Comparison of ENCODE assay signal across 8 cellular contexts in the genomic region with DNA sequence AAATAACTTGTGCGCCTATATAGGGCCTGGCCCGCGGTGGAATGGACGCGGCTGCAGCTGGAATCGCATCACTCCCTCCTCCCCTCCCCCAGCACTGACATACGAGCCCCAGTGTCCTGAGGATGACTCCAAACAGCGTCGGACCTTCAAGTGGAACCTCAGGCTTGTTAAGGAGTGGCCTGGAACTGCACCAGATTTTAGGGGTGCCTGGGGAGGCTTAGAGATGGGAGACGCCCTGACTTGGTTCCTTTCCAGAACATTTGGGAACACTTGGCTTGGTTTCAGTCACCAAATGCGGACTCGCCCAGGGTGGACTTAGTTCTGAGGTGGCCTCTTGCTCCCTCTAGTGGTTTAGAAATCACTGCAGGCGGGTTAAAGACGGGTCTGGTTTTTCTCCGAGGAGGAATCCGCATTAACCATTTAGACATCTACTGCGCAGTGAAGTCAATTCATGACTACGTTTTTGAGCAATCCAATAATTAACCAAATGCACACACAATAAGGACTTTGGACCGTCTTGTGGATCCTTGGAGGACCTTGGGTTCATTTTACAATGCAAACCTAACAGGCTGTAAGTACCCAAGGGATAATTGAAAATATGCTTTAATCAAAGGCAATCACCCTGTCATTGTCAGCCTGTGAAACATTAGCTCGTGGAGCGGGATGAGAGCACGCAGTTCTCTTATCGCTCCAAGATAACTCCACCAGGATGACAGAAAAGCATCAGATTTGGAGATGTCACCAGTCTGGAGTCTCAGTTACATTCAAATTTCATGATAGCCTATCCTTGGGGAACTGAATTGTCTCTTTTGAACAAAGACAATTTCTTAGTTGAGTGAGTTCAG. TPM values are rescaled to one million over a fixed set of nuclear protein-coding genes. Genes with fewer than 3 reads are reported as not detected.
A peak's percentile ranks its signal among the peaks of the same experiment; 100 is the strongest.
DNase-seq lines count a peak whose midpoint lies in the region; ATAC-seq and TF ChIP-seq lines count a peak whose summit lies in the region.

No MANE protein-coding gene starts in this region.

- intact Hi-C loops in CD14-positive monocyte (cut with micrococcal nuclease), result loop anchor here in 1 of 2 donors (5.0 kb wide), 1 partner anchor 311 kb away; no protein-coding TSS in a partner anchor
- intact Hi-C loops in PC-3 (cut with micrococcal nuclease), result loop anchor here (1.0 to 5.0 kb wide), 5 partner anchors 126 to 310 kb away; a partner anchor contains a TSS
- intact Hi-C loops in natural killer cell (cut with micrococcal nuclease), result loop anchor here (1.0 kb wide), 3 partner anchors 288 to 1021 kb away; no protein-coding TSS in a partner anchor
- intact Hi-C loops in thyroid gland (cut with DNase I), result loop anchor here (2.0 kb wide), 1 partner anchor 289 kb away; no protein-coding TSS in a partner anchor

- no peaks in the 10 kb centered on the region for H3K9me3 Mint-ChIP-seq in CD14-positive monocyte
- H3K9me3 Mint-ChIP-seq in natural killer cell, result no peaks in the 10 kb centered on the region

- H3K4me3 ChIP-seq in PC-3 (ENCODE audit: low read length) (peak overlapping the region; percentile 70), fibroblast of the aortic adventitia (ENCODE audit: low read depth, low read length) (peak overlapping the region; percentile 58), thyroid gland (replicated peaks in 1 of 3) (peak overlapping the region in 1 of 3 donors; percentile 28)

- H3F3A ChIP-seq in PC-3 (ENCODE audit: low read length, unreplicated experiment), result no peaks in the 10 kb centered on the region

- H3K4me1 Mint-ChIP-seq in CD14-positive monocyte (peaks cover 4% of the 10 kb centered on the region), natural killer cell (peaks cover 0 to 4% of the 10 kb centered on the region in 2 donors)

- peak; percentile 69 for DNase-seq in CD14-positive monocyte (ENCODE audit: low spot score)
- DNase-seq in GM20000 (ENCODE audit: low spot score), result peak; percentile 77
- DNase-seq in KBM-7, result peak; percentile 85
- DNase-seq in PC-3, result peak; percentile 94
- peak; percentile 16 for DNase-seq in activated effector memory CD4-positive, alpha-beta T cell treated with Interleukin-2 at 50 U/mL for 16 hours
- DNase-seq in fibroblast of the aortic adventitia (ENCODE audit: low read depth), result peak; percentile 97
- peak; percentile 36 for DNase-seq in natural killer cell
- DNase-seq in thyroid gland, result peak; percentile 64 to 67

- H3K27me3 ChIP-seq in PC-3 (ENCODE audit: low read length) (no peaks in the 10 kb centered on the region), thyroid gland (no peaks in the 10 kb centered on the region)

- no peaks in the 10 kb centered on the region for H3K36me3 Mint-ChIP-seq in CD14-positive monocyte
- H3K36me3 Mint-ChIP-seq in natural killer cell, result no peaks in the 10 kb centered on the region

- H3K9me2 ChIP-seq in PC-3 (replicated peaks; ENCODE audit: low read length), result no peaks in the 10 kb centered on the region

- ATAC-seq in PC-3 (peak; percentile 90), natural killer cell (peak; percentile 72 to 87 (median 81))

- H3K9me3 ChIP-seq in PC-3 (ENCODE audit: low read length) (no peaks in the 10 kb centered on the region), thyroid gland (no peaks in the 10 kb centered on the region)

- H3K4me2 ChIP-seq in PC-3 (ENCODE audit: low read length), result peak overlapping the region; percentile 79

- in situ Hi-C loops in KBM-7 (cut with MboI; ENCODE audit: low pct_unique_long_range_greater_than_20kb, low sequenced_read_pairs), result no loop called here

- no peaks in the 10 kb centered on the region for H3K79me2 ChIP-seq in PC-3 (ENCODE audit: low read length)

- no peaks in the 10 kb centered on the region for H3K36me3 ChIP-seq in PC-3 (ENCODE audit: low read depth, low read length)
- H3K36me3 ChIP-seq in thyroid gland, result no peaks in the 10 kb centered on the region

- H3K27ac Mint-ChIP-seq in CD14-positive monocyte (peak overlapping the region in 1 of 7 donors; percentile 61), natural killer cell (no peak overlapping the region)

- no peak for TF ChIP-seq POLR2A in thyroid gland (IDR thresholded peaks at IDR 0.05)

- 0 out of 2 replicates have a peak, but pooled peaks cover 4% of the 10 kb centered on the region for H3K4me1 ChIP-seq in PC-3 (ENCODE audit: insufficient read depth, low read length)
- H3K4me1 ChIP-seq in thyroid gland, result peaks cover 0 to 8% of the 10 kb centered on the region in 2 donors

- H3K27ac ChIP-seq in PC-3 (ENCODE audit: low read length) (no peak overlapping the region), thyroid gland (no peak overlapping the region)

- H4K20me1 ChIP-seq in PC-3 (ENCODE audit: low read length), result no peaks in the 10 kb centered on the region

- peaks cover 38 to 48% (median 41%) of the 10 kb centered on the region in 3 donors for H3K27me3 Mint-ChIP-seq in CD14-positive monocyte (ENCODE audit: low read depth in 3 of 3)
- peaks cover 20 to 31% of the 10 kb centered on the region in 2 donors for H3K27me3 Mint-ChIP-seq in natural killer cell (ENCODE audit: low read depth in 2 of 2)

- WGBS in thyroid gland, 2 donors, result 2 to 3% methylated on average over 22 to 23 of the region's 23 CpGs

- peak overlapping the region; percentile 18 for H3K9ac ChIP-seq in PC-3 (ENCODE audit: low read length)

- peak overlapping the region; percentile 62 to 81 for H3K4me3 Mint-ChIP-seq in CD14-positive monocyte
- H3K4me3 Mint-ChIP-seq in natural killer cell, result no peak overlapping the region

- BruUV-seq in PC-3 (replicated peaks; lab: Mats Ljungman, UMichigan), result no TSS peak

- CTCF ChIA-PET in PC-3 (lab: Charles Lee), result interaction anchor here (0.6 to 1.9 kb wide), 4 partner anchors 16 to 309 kb away, joined by 4 to 12 read pairs (median 6); no protein-coding TSS in a partner anchor

- H2AFZ ChIP-seq in PC-3 (ENCODE audit: low read length), result peak overlapping the region; percentile 85

- TF ChIP-seq CTCF in CD14-positive monocyte (IDR thresholded peaks at IDR 0.05), result peak; percentile 85
- peak; percentile 70 for TF ChIP-seq CTCF in GM20000 (IDR thresholded peaks at IDR 0.05; ENCODE audit: extremely low read depth, missing control alignments)
- peak; percentile 98 for TF ChIP-seq CTCF in PC-3 (conservative IDR thresholded peaks at IDR 0.05; ENCODE audit: low read depth, low read length)
- TF ChIP-seq CTCF in fibroblast of the aortic adventitia (IDR thresholded peaks at IDR 0.05; ENCODE audit: insufficient read depth, low read length), result peak; percentile 87
- peak; percentile 84 for TF ChIP-seq CTCF in natural killer cell (IDR thresholded peaks at IDR 0.05)
- TF ChIP-seq CTCF in thyroid gland (IDR thresholded peaks at IDR 0.05), result peak; percentile 79 to 96 (median 86)

- POLR2A ChIA-PET in PC-3 (lab: Charles Lee; ENCODE audit: unreplicated experiment), result interaction anchor here (0.6 kb wide), 1 partner anchor 1985 kb away, joined by 3 read pairs; no protein-coding TSS in a partner anchor

RNA-seq across cellular contexts. Expression of a gene that starts 11.2 kb away (rescaled TPM):
- not detected for polyA plus RNA-seq in CD14-positive monocyte
- total RNA-seq in PC-3 (2014; rRNA removed), result 1.1 and 1.9 TPM in 2 replicates
- 707 and 865 TPM in 2 replicates for total RNA-seq in fibroblast of the aortic adventitia (ENCODE audit: low replicate concordance)
- under 1 TPM in 1 of 3 donors, not detected in 2; 0.05 TPM for total RNA-seq in natural killer cell
- total RNA-seq in thyroid gland, result 100 to 1,000 TPM in 1 of 4 donors, 10 to 100 TPM in 3; 33.1 to 108 (median 64.3) TPM

Comparison
In these comparisons a context has a peak if more than half of its experiments do, and no peak if none do; other contexts are left out.
1. DNase-seq: peak in every context shown above with its lines; median percentile 97 in fibroblast of the aortic adventitia; 94 in PC-3; 85 in KBM-7; 77 in GM20000; 69 in CD14-positive monocyte; 66 in thyroid gland; 36 in natural killer cell; 16 in activated effector memory CD4-positive, alpha-beta T cell treated with Interleukin-2 at 50 U/mL for 16 hours.
2. RNA of a gene that starts 11.2 kb away (total RNA-seq): 707 to 865 TPM in fibroblast of the aortic adventitia and 33.1 to 108 TPM in thyroid gland; 1.1 to 1.9 TPM in PC-3 and 0.05 TPM in natural killer cell; every median in the first group is over 10 times any median in the second.
3. Peak in every context shown above with its lines, with median percentiles within 50 percentile points of each other: CTCF ChIP-seq.